10 cellular contexts compared by ENCODE assay signal in genomic region chr1:39525366-39526165, GRCh38. TPM values are rescaled to one million over a fixed set of nuclear protein-coding genes. Genes with fewer than 3 reads are reported as not detected.
DNase-seq lines count a peak whose midpoint lies in the region; ATAC-seq and TF ChIP-seq lines count a peak whose summit lies in the region.
"Had no signal": no experiment of that assay in that cellular context is flagged by ENCODE, and none has a peak within 500 bp of the region (broad histone marks: within the 10 kb centered on the region; RNA-seq: fewer than 3 reads in every experiment).

No MANE protein-coding gene starts in this region.

- ATAC-seq in GM19372 (IDR thresholded peaks at IDR 0.05; ENCODE audit: low read depth, unreplicated experiment), result peak; percentile 90
- peak; percentile 86 for ATAC-seq in HG03342 (IDR thresholded peaks at IDR 0.05; ENCODE audit: unreplicated experiment)

- no peaks in the 10 kb centered on the region for H3K9me3 Mint-ChIP-seq in CD14-positive monocyte

- peaks cover 9% of the 10 kb centered on the region for H3K4me1 Mint-ChIP-seq in CD14-positive monocyte

- H3K36me3 Mint-ChIP-seq in CD14-positive monocyte, result peaks cover 18 to 36% of the 10 kb centered on the region in 2 donors
- H3K36me3 Mint-ChIP-seq: activated naive CD8-positive, alpha-beta T cell had no signal

- H3K4me3 Mint-ChIP-seq in CD14-positive monocyte, result no peak overlapping the region
- H3K4me3 Mint-ChIP-seq: activated naive CD8-positive, alpha-beta T cell had no signal

- no peak for TF ChIP-seq CTCF in CD14-positive monocyte (IDR thresholded peaks at IDR 0.05)

- intact Hi-C loops in CD14-positive monocyte (cut with micrococcal nuclease), result no loop called here

- DNase-seq in DMS53 (lab: John Stamatoyannopoulos, UW), result peak; percentile 79
- DNase-seq in activated gamma-delta T cell treated with anti-CD3 and anti-CD28 coated beads, Interleukin-2, amount 50 U/mL, for 16 hours (ENCODE audit: low read depth), result peak; percentile 19
- no peak for DNase-seq in globus pallidus (ENCODE audit: low spot score)
- DNase-seq in NOMO-1 (lab: John Stamatoyannopoulos, UW; ENCODE audit: unreplicated experiment in 2 of 2), result no peak
- DNase-seq in NCI-H82 treated with DMSO at 0.1 percent for 48 hours (lab: John Stamatoyannopoulos, UW; ENCODE audit: unreplicated experiment), result no peak
- no peak for DNase-seq in CD14-positive monocyte (ENCODE audit: low spot score)
- DNase-seq: lower lobe of right lung had no signal

- H3K27me3 Mint-ChIP-seq in CD14-positive monocyte (ENCODE audit: low read depth in 3 of 3), result peaks cover 0 to 4% (median 2%) of the 10 kb centered on the region in 3 donors
- H3K27me3 Mint-ChIP-seq: activated naive CD8-positive, alpha-beta T cell had no signal

- H3K27ac Mint-ChIP-seq in CD14-positive monocyte, result peak overlapping the region in 1 of 7 donors; percentile 53
- H3K27ac Mint-ChIP-seq: activated naive CD8-positive, alpha-beta T cell had no signal

RNA-seq across cellular contexts. Expression of gene BMP8A, which starts 34.1 kb away (rescaled TPM):
- not detected for polyA plus RNA-seq in CD14-positive monocyte

RNA-seq across cellular contexts. Expression of gene PABPC4, which starts 51.0 kb away (rescaled TPM):
- 10 to 100 TPM; 11.5 to 15.5 TPM for polyA plus RNA-seq in CD14-positive monocyte

Comparison
In these comparisons a context has a peak if more than half of its experiments do, and no peak if none do; other contexts are left out.
1. DNase-seq: peak in DMS53 (single experiment) and activated gamma-delta T cell treated with anti-CD3 and anti-CD28 coated beads, Interleukin-2, amount 50 U/mL, for 16 hours (single experiment); none in globus pallidus (single experiment), NOMO-1 (0 of 2), NCI-H82 treated with DMSO at 0.1 percent for 48 hours (single experiment) and CD14-positive monocyte (single experiment).